In genomic region chr1:39065542-39065941, GRCh38 we compare ENCODE assay signal across 16 cellular contexts.
"Had no signal": no experiment of that assay in that cellular context is flagged by ENCODE, and none has a peak within 500 bp of the region (broad histone marks: within the 10 kb centered on the region; RNA-seq: fewer than 3 reads in every experiment).

No MANE protein-coding gene starts in this region.

- H3K27ac ChIP-seq: cardiac muscle cell, esophagus squamous epithelium, heart right ventricle, neural progenitor cell, right atrium auricular region, tibial artery had no signal

- H3K4me3 ChIP-seq: cardiac muscle cell, esophagus squamous epithelium, heart right ventricle, neural progenitor cell, right atrium auricular region, tibial artery had no signal

- H3K36me3 ChIP-seq: cardiac muscle cell, esophagus squamous epithelium, heart right ventricle, neural progenitor cell, right atrium auricular region, tibial artery had no signal

- H3K4me1 ChIP-seq: heart right ventricle, neural progenitor cell, right atrium auricular region, tibial artery had no signal

- H3K27me3 ChIP-seq: cardiac muscle cell, esophagus squamous epithelium, heart right ventricle, neural progenitor cell, right atrium auricular region, tibial artery had no signal

- H3K9me3 ChIP-seq: esophagus squamous epithelium, heart right ventricle, right atrium auricular region, tibial artery had no signal

- H2AFZ ChIP-seq: neural progenitor cell had no signal

- H3K4me2 ChIP-seq: neural progenitor cell had no signal

- DNase-seq: activated CD4-positive, alpha-beta memory T cell treated with anti-CD3 and anti-CD28 coated beads, Interleukin-2, amount 10 ng/mL, durations not matched to agents 7 days and 5 days; activated CD4-positive, alpha-beta T cell treated with anti-CD3 and anti-CD28 coated beads for 4 hours; activated CD8-positive, alpha-beta memory T cell treated with anti-CD3 and anti-CD28 coated beads, Interleukin-2, amount 10 ng/mL, durations not matched to agents 7 days and 5 days; activated naive CD8-positive, alpha-beta T cell treated with anti-CD3 and anti-CD28 coated beads for 36 hours; amniotic stem cell; effector memory CD8-positive, alpha-beta T cell; esophagus squamous epithelium; heart right ventricle; mesenchymal stem cell; naive thymus-derived CD4-positive, alpha-beta T cell; stimulated activated CD4-positive, alpha-beta T cell treated with anti-CD3 and anti-CD28 coated beads, Interleukin-2, amount 100 ng/mL, for 24 hours; stimulated activated naive CD4-positive, alpha-beta T cell treated with Interleukin-2 at 50 U/mL for 16 hours; tibial artery had no signal

- H3K9ac ChIP-seq: neural progenitor cell had no signal

- ATAC-seq: activated CD8-positive, alpha-beta memory T cell treated with anti-CD3 and anti-CD28 coated beads, Interleukin-2, amount 10 ng/mL, durations not matched to agents 7 days and 5 days; effector memory CD8-positive, alpha-beta T cell; heart right ventricle; naive thymus-derived CD4-positive, alpha-beta T cell had no signal
